In the genomic region with DNA sequence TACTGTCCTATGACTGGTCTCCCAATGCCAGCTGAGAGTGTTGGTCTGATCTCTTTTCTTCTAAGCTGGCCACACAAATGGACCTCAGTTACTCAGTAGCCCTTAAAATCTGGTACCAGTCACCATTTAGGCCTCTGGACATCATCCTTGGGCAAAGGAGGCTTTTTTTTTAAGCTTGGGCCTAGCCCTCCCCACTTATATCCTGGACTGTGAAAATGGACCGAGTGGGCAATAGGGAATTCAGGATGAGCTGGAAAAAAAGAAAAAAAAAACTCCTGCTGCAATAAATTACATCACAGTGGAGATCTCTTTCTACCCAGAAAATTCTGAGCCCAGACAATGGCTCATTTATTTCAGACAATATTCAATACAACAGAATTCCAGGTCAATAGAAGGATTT, we compare ENCODE assay signal across 25 cellular contexts.
DNase-seq lines count a peak whose midpoint lies in the region; ATAC-seq, FAIRE-seq and TF ChIP-seq lines count a peak whose summit lies in the region.
"Had no signal": no experiment of that assay in that cellular context is flagged by ENCODE, and none has a peak within 500 bp of the region (broad histone marks: within the 10 kb centered on the region; RNA-seq: fewer than 3 reads in every experiment).

No MANE protein-coding gene starts in this region.

- H3K9me3 Mint-ChIP-seq in brain, result peaks cover 0 to 6% (median 0%) of the 10 kb centered on the region in 5 experiments
- no peaks in the 10 kb centered on the region for H3K9me3 Mint-ChIP-seq in endodermal cell
- H3K9me3 Mint-ChIP-seq: CD4-positive, alpha-beta T cell; GM23338; IgD-negative memory B cell had no signal

- H3K4me3 ChIP-seq in AG04450 (ENCODE audit: low read depth, low read length) (no peak overlapping the region), left lung (no peak overlapping the region), endodermal cell (ENCODE audit: low read length) (no peak overlapping the region)
- H3K4me3 ChIP-seq: GM23338 had no signal

- H3K36me3 ChIP-seq in left lung (peaks cover 0 to 10% of the 10 kb centered on the region in 2 donors), endodermal cell (ENCODE audit: control insufficient read depth, insufficient read depth, low read length) (no peaks in the 10 kb centered on the region)

- H3K27me3 ChIP-seq in AG04450 (ENCODE audit: control insufficient read depth, insufficient read depth, low read length) (no peaks in the 10 kb centered on the region), left lung (no peaks in the 10 kb centered on the region), endodermal cell (ENCODE audit: control insufficient read depth, insufficient read depth, low read length, poor library complexity, severe bottlenecking) (no peaks in the 10 kb centered on the region)

- H3K4me1 Mint-ChIP-seq in brain (peaks cover 41% of the 10 kb centered on the region), endodermal cell (peaks cover 15% of the 10 kb centered on the region)

- CTCF ChIA-PET in AG04450 (lab: Charles Lee), result interaction anchor here (0.6 to 1.5 kb wide), 3 partner anchors 140 to 375 kb away, joined by 3 to 6 read pairs (median 3); no protein-coding TSS in a partner anchor

- TF ChIP-seq CTCF in AG04450 (IDR thresholded peaks at IDR 0.05; ENCODE audit: low read depth, low read length) (no peak), brain (conservative IDR thresholded peaks at IDR 0.05) (no peak), D721Med (IDR thresholded peaks at IDR 0.05; ENCODE audit: insufficient read depth, missing control alignments) (no peak), omental fat pad (IDR thresholded peaks at IDR 0.05) (no peak), left lung (IDR thresholded peaks at IDR 0.05) (no peak), endodermal cell (conservative IDR thresholded peaks at IDR 0.05) (no peak)

- ATAC-seq in omental fat pad (ENCODE audit: low FRiP score) (no peak), left lung (no peak)
- ATAC-seq: GM23338, Panc1 had no signal

- H3K9ac ChIP-seq in endodermal cell (ENCODE audit: extremely low read depth, low read length, poor library complexity, severe bottlenecking), result no peak overlapping the region

- intact Hi-C loops in left lung (cut with DNase I), result no loop called here

- POLR2A ChIA-PET in AG04450 (lab: Yijun Ruan, JAX), result interaction anchor here (0.7 to 1.5 kb wide), 4 partner anchors 35 to 375 kb away, joined by 4 to 10 read pairs (median 6); no protein-coding TSS in a partner anchor

- FAIRE-seq in D721Med (lab: Jason Lieb, UNC), result no peak
- FAIRE-seq: GM12891 had no signal

- H3K4me3 Mint-ChIP-seq in brain (no peak overlapping the region), endodermal cell (no peak overlapping the region)
- H3K4me3 Mint-ChIP-seq: B cell; CD4-positive, alpha-beta T cell; GM23338; IgD-negative memory B cell had no signal

- H3K9me3 ChIP-seq in AG04450 (ENCODE audit: control insufficient read depth, insufficient read depth, low read length), result no peaks in the 10 kb centered on the region; the same call in 1 of the 2 replicates
- H3K9me3 ChIP-seq in left lung, result no peaks in the 10 kb centered on the region
- no peaks in the 10 kb centered on the region for H3K9me3 ChIP-seq in endodermal cell (ENCODE audit: control insufficient read depth, low read length)

- H3K4me1 ChIP-seq in left lung (no peaks in the 10 kb centered on the region), endodermal cell (ENCODE audit: control insufficient read depth, insufficient read depth, low read length) (peaks cover 3% of the 10 kb centered on the region)

- H3K27me3 Mint-ChIP-seq in brain (peaks cover 8% of the 10 kb centered on the region), endodermal cell (ENCODE audit: insufficient read depth) (no peaks in the 10 kb centered on the region)
- H3K27me3 Mint-ChIP-seq: B cell; CD4-positive, alpha-beta T cell; IgD-negative memory B cell had no signal

- H3K27ac Mint-ChIP-seq in brain (peak overlapping the region in 3 of 5 experiments; percentile 30 to 91 (median 90)), endodermal cell (no peak overlapping the region)
- H3K27ac Mint-ChIP-seq: B cell; CD4-positive, alpha-beta T cell; GM23338; IgD-negative memory B cell had no signal

- no peak for DNase-seq in AG04450 (ENCODE audit: low read depth, low spot score)
- DNase-seq in medulla oblongata (ENCODE audit: extremely low spot score), result peak; percentile 67
- peak; percentile 83 for DNase-seq in pons (ENCODE audit: low spot score)
- DNase-seq in D721Med (ENCODE audit: insufficient read length, low spot score), result no peak
- no peak for DNase-seq in omental fat pad (ENCODE audit: low spot score)
- no peak for DNase-seq in left lung
- DNase-seq in endodermal cell, result no peak
- DNase-seq: 8988T; CD4-positive, alpha-beta T cell; COR-L47; HCEC 1CT; MV-4-11; NCI-H1105 treated with DMSO at 0.1 percent for 48 hours; NCI-H2081; NCI-H2171; NCI-H345; NCI-H524; NCI-H774; SIG-M5 had no signal

- 100% methylated on average over 1 of the region's 1 CpG; no CpG with 5 or more reads in 1 of the 2 experiments for WGBS in endodermal cell (ENCODE audit: insufficient coverage in 1 of 2, insufficient read length in 1 of 2), 2 experiments

- H3K36me3 Mint-ChIP-seq in brain, result no peaks in the 10 kb centered on the region
- no peaks in the 10 kb centered on the region for H3K36me3 Mint-ChIP-seq in endodermal cell (ENCODE audit: low read depth)
- H3K36me3 Mint-ChIP-seq: IgD-negative memory B cell had no signal

- H3K27ac ChIP-seq in AG04450 (ENCODE audit: low read depth, low read length) (peak overlapping the region; percentile 81), left lung (no peak overlapping the region), endodermal cell (ENCODE audit: low read depth, low read length) (no peak overlapping the region)

Comparison
In these comparisons a context has a peak if more than half of its experiments do, and no peak if none do; other contexts are left out.
1. DNase-seq: peak in medulla oblongata (single experiment) and pons (single experiment); none in AG04450 (single experiment), D721Med (single experiment), omental fat pad (single experiment), left lung (0 of 2) and endodermal cell (single experiment).